Comparison of ENCODE assay signal across 11 cellular contexts in genomic region chrX:68440940-68441339, GRCh38. TPM values are rescaled to one million over a fixed set of nuclear protein-coding genes. Genes with fewer than 3 reads are reported as not detected.
DNase-seq lines count a peak whose midpoint lies in the region; ATAC-seq, FAIRE-seq and TF ChIP-seq lines count a peak whose summit lies in the region.
"Had no signal": no experiment of that assay in that cellular context is flagged by ENCODE, and none has a peak within 500 bp of the region (broad histone marks: within the 10 kb centered on the region; RNA-seq: fewer than 3 reads in every experiment).

No MANE protein-coding gene starts in this region.

- peak; percentile 81 for FAIRE-seq in RCC 7860 (lab: Jason Lieb, UNC)
- FAIRE-seq: GM12878 had no signal

- H3K27ac ChIP-seq in smooth muscle cell (ENCODE audit: low read depth), result no peak overlapping the region

- no peak for TF ChIP-seq CTCF in smooth muscle cell (IDR thresholded peaks at IDR 0.05; ENCODE audit: borderline replicate concordance, insufficient read depth, poor library complexity, severe bottlenecking)

- no peak overlapping the region for H3K4me3 ChIP-seq in smooth muscle cell
- H3K4me3 ChIP-seq: GM12878 had no signal

- H3K9ac ChIP-seq in smooth muscle cell (ENCODE audit: low read depth), result no peak overlapping the region

- H3K36me3 ChIP-seq in smooth muscle cell (ENCODE audit: low read depth), result no peaks in the 10 kb centered on the region

- no peaks in the 10 kb centered on the region for H3K9me3 ChIP-seq in smooth muscle cell (replicated peaks; ENCODE audit: low read depth)

- 46% methylated on average over 1 of the region's 1 CpG for WGBS in smooth muscle cell (ENCODE audit: low lambda C conversion rate)

- ATAC-seq in GM21528 (IDR thresholded peaks at IDR 0.05; ENCODE audit: low FRiP score, unreplicated experiment) (no peak), GM19328 (IDR thresholded peaks at IDR 0.05; ENCODE audit: unreplicated experiment) (no peak), HG03378 (IDR thresholded peaks at IDR 0.05; ENCODE audit: unreplicated experiment) (no peak)
- ATAC-seq: GM12878 had no signal

- DNase-seq in GM04504 (ENCODE audit: low read depth) (peak; percentile 35), RCC 7860 (ENCODE audit: low spot score) (peak; percentile 47), globus pallidus (ENCODE audit: low spot score) (peak; percentile 50), smooth muscle cell (lab: John Stamatoyannopoulos, UW; ENCODE audit: unreplicated experiment) (peak; percentile 0)
- no peak for DNase-seq in stimulated activated naive CD4-positive, alpha-beta T cell (lab: John Stamatoyannopoulos, UW)
- DNase-seq: activated T-cell treated with anti-CD3 and anti-CD28 coated beads for 4 hours, NCI-H774 had no signal

- no peak overlapping the region for H3K4me2 ChIP-seq in smooth muscle cell

- no peaks in the 10 kb centered on the region for H3K4me1 ChIP-seq in smooth muscle cell (ENCODE audit: low read depth)

- no peak overlapping the region for H2AFZ ChIP-seq in smooth muscle cell (ENCODE audit: low read depth)

- no peaks in the 10 kb centered on the region for H3K79me2 ChIP-seq in smooth muscle cell (ENCODE audit: low read depth)

- no peaks in the 10 kb centered on the region for H3F3A ChIP-seq in smooth muscle cell (ENCODE audit: low read depth)

- H3K27me3 ChIP-seq in smooth muscle cell (ENCODE audit: low read depth), result no peaks in the 10 kb centered on the region

- no peaks in the 10 kb centered on the region for H4K20me1 ChIP-seq in smooth muscle cell (ENCODE audit: low read depth)

RNA-seq across cellular contexts. Expression of gene OPHN1, which starts 7.6 kb away (rescaled TPM):
- 2.3 and 7.1 TPM in 2 replicates for total RNA-seq in smooth muscle cell
- 0.85 and 1.1 TPM in 2 replicates for polyA plus RNA-seq in smooth muscle cell

RNA-seq across cellular contexts. Expression of gene YIPF6, which starts 57.9 kb away (rescaled TPM):
- 24.6 and 32.6 TPM in 2 replicates for total RNA-seq in smooth muscle cell
- polyA plus RNA-seq in smooth muscle cell, result 36.0 and 37.1 TPM in 2 replicates

Comparison
In these comparisons a context has a peak if more than half of its experiments do, and no peak if none do; other contexts are left out.
1. DNase-seq: peak in GM04504 (single experiment), RCC 7860 (single experiment), globus pallidus (single experiment) and smooth muscle cell (single experiment); none in stimulated activated naive CD4-positive, alpha-beta T cell (0 of 6).